Comparison of ENCODE assay signal across 8 cellular contexts in genomic region chr11:7577226-7577882, GRCh38.
DNase-seq lines count a peak whose midpoint lies in the region; ATAC-seq and TF ChIP-seq lines count a peak whose summit lies in the region.

No MANE protein-coding gene starts in this region.

- WGBS in endodermal cell (ENCODE audit: insufficient coverage in 1 of 2, insufficient read length in 1 of 2), 2 experiments = 75 to 86% methylated on average over 5 to 11 of the region's 11 CpGs
- WGBS in urinary bladder = 8% methylated on average over 11 of the region's 11 CpGs

- peaks cover 4% of the 10 kb centered on the region for H3K27me3 Mint-ChIP-seq in activated naive CD4-positive, alpha-beta T cell treated with anti-CD3 and anti-CD28 coated beads, Interleukin-2, amount 50 U/mL, for 24 hours
- no peaks in the 10 kb centered on the region for H3K27me3 Mint-ChIP-seq in endodermal cell (ENCODE audit: insufficient read depth)

- no peak for TF ChIP-seq CTCF in endodermal cell (conservative IDR thresholded peaks at IDR 0.05)

- H3K4me1 Mint-ChIP-seq in activated naive CD4-positive, alpha-beta T cell treated with anti-CD3 and anti-CD28 coated beads, Interleukin-2, amount 50 U/mL, for 24 hours = peaks cover 44% of the 10 kb centered on the region
- peaks cover 67% of the 10 kb centered on the region for H3K4me1 Mint-ChIP-seq in endodermal cell

- no peaks in the 10 kb centered on the region for H3K9me3 ChIP-seq in endodermal cell (ENCODE audit: control insufficient read depth, low read length)
- no peaks in the 10 kb centered on the region for H3K9me3 ChIP-seq in mucosa of stomach (ENCODE audit: control insufficient read depth, low read length)

- no peak overlapping the region for H3K9ac ChIP-seq in endodermal cell (ENCODE audit: extremely low read depth, low read length, poor library complexity, severe bottlenecking)
- peak overlapping the region; percentile 72 for H3K9ac ChIP-seq in mucosa of stomach (ENCODE audit: low read length)

- H3K9me3 Mint-ChIP-seq in activated naive CD4-positive, alpha-beta T cell treated with anti-CD3 and anti-CD28 coated beads, Interleukin-2, amount 50 U/mL, for 24 hours = no peaks in the 10 kb centered on the region
- no peaks in the 10 kb centered on the region for H3K9me3 Mint-ChIP-seq in endodermal cell

- H3K27ac ChIP-seq in endodermal cell (ENCODE audit: low read depth, low read length) = peak overlapping the region; percentile 64
- H3K27ac ChIP-seq in urinary bladder (ENCODE audit: low read depth) = peak overlapping the region; percentile 77

- H3K4me3 Mint-ChIP-seq in activated naive CD4-positive, alpha-beta T cell treated with anti-CD3 and anti-CD28 coated beads, Interleukin-2, amount 50 U/mL, for 24 hours = peak overlapping the region; percentile 53
- H3K4me3 Mint-ChIP-seq in endodermal cell = peak overlapping the region; percentile 11

- H3K27ac Mint-ChIP-seq in activated naive CD4-positive, alpha-beta T cell treated with anti-CD3 and anti-CD28 coated beads, Interleukin-2, amount 50 U/mL, for 24 hours = peak overlapping the region; percentile 56
- peak overlapping the region; percentile 83 for H3K27ac Mint-ChIP-seq in endodermal cell

- H3K4me3 ChIP-seq in endodermal cell (ENCODE audit: low read length) (no peak overlapping the region), mucosa of stomach (ENCODE audit: low read length) (peak overlapping the region; percentile 44), urinary bladder (ENCODE audit: low read depth, low read length) (peak overlapping the region; percentile 20)

- H3K27me3 ChIP-seq in endodermal cell (ENCODE audit: control insufficient read depth, insufficient read depth, low read length, poor library complexity, severe bottlenecking) = no peaks in the 10 kb centered on the region
- no peaks in the 10 kb centered on the region for H3K27me3 ChIP-seq in mucosa of stomach (ENCODE audit: control insufficient read depth, insufficient read depth, low read length)

- no peak for ATAC-seq in GM19455 (IDR thresholded peaks at IDR 0.05; ENCODE audit: unreplicated experiment)
- no peak for ATAC-seq in GM18873 (IDR thresholded peaks at IDR 0.05; ENCODE audit: low FRiP score, unreplicated experiment)

- DNase-seq in activated naive CD4-positive, alpha-beta T cell treated with Interleukin-2 at 50 U/mL for 16 hours = no peak
- DNase-seq in endodermal cell (no peak), NCI-H82 (lab: John Stamatoyannopoulos, UW) (no peak)

- H3K4me1 ChIP-seq in endodermal cell (ENCODE audit: control insufficient read depth, insufficient read depth, low read length) = peaks cover 52% of the 10 kb centered on the region
- peaks cover 68% of the 10 kb centered on the region for H3K4me1 ChIP-seq in mucosa of stomach (ENCODE audit: control insufficient read depth, insufficient read depth, low read length)
- H3K4me1 ChIP-seq in urinary bladder (ENCODE audit: insufficient read depth) = no peaks in the 10 kb centered on the region

- peaks cover 3% of the 10 kb centered on the region for H3K36me3 Mint-ChIP-seq in activated naive CD4-positive, alpha-beta T cell treated with anti-CD3 and anti-CD28 coated beads, Interleukin-2, amount 50 U/mL, for 24 hours
- H3K36me3 Mint-ChIP-seq in endodermal cell (ENCODE audit: low read depth) = no peaks in the 10 kb centered on the region

- H3K36me3 ChIP-seq in endodermal cell (ENCODE audit: control insufficient read depth, insufficient read depth, low read length) (no peaks in the 10 kb centered on the region), mucosa of stomach (ENCODE audit: control insufficient read depth, insufficient read depth, low read length) (no peaks in the 10 kb centered on the region), urinary bladder (ENCODE audit: insufficient read depth) (no peaks in the 10 kb centered on the region)
